In the genomic region with DNA sequence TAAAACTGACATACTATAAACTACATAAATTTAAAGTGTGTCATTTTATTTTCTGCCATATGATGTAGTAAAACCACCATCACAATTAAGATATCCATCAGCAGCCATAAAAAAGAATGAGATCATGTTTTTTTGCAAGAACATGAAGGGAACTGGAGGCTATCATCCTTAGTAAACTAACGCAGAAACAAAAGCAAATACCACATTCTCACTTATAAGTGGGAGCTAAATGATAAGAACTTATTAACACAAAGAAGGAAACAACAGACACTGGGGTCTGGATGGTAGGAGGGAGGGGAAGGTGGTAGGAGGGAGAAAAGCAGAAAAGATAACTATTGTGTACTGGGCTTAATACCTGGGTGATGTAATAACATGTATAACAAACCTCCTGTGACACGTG, we compare ENCODE assay signal across 20 cellular contexts. TPM values are rescaled to one million over a fixed set of nuclear protein-coding genes. Genes with fewer than 3 reads are reported as not detected.
DNase-seq lines count a peak whose midpoint lies in the region; ATAC-seq and TF ChIP-seq lines count a peak whose summit lies in the region.
"Had no signal": no experiment of that assay in that cellular context is flagged by ENCODE, and none has a peak within 500 bp of the region (broad histone marks: within the 10 kb centered on the region; RNA-seq: fewer than 3 reads in every experiment).

No MANE protein-coding gene starts in this region.

- CTCF ChIA-PET in BJ (lab: Yijun Ruan, JAX) = interaction anchor here (1.0 kb wide), 1 partner anchor 11 kb away, joined by 3 read pairs; no protein-coding TSS in a partner anchor
- CTCF ChIA-PET in HEK293T (lab: Yijun Ruan, JAX) = interaction anchor here (0.6 to 0.7 kb wide), 2 partner anchors 345 to 1483 kb away, joined by 3 to 4 read pairs; no protein-coding TSS in a partner anchor

- H3K9me3 Mint-ChIP-seq in activated T-helper 2 cell treated with anti-CD3 and anti-CD28 coated beads, Interferon-gamma antibody, Interleukin-2, Interleukin-4, amounts not matched to agents 10 μg/mL and 5 μg/mL and 100 μg/mL, durations not matched to agents 14 hours and 24 hours and 36 hours = no peaks in the 10 kb centered on the region

- H3K4me1 Mint-ChIP-seq in activated T-helper 2 cell treated with anti-CD3 and anti-CD28 coated beads, Interferon-gamma antibody, Interleukin-2, Interleukin-4, amounts not matched to agents 10 μg/mL and 5 μg/mL and 100 μg/mL, durations not matched to agents 14 hours and 24 hours and 36 hours (ENCODE audit: low read depth) = no peaks in the 10 kb centered on the region

- no peaks in the 10 kb centered on the region for H3K27me3 ChIP-seq in BJ (ENCODE audit: control insufficient read depth, insufficient read depth, low read length)

- H3K9me3 ChIP-seq in mucosa of descending colon = no peaks in the 10 kb centered on the region
- H3K9me3 ChIP-seq: Caco-2 had no signal

- H3K27me3 Mint-ChIP-seq in activated T-helper 2 cell treated with anti-CD3 and anti-CD28 coated beads, Interferon-gamma antibody, Interleukin-2, Interleukin-4, amounts not matched to agents 10 μg/mL and 5 μg/mL and 100 μg/mL, durations not matched to agents 14 hours and 24 hours and 36 hours (ENCODE audit: low read depth) = no peaks in the 10 kb centered on the region

- intact Hi-C loops in activated T-helper 2 cell treated with anti-CD3 and anti-CD28 coated beads, Interferon-gamma antibody, Interleukin-2, Interleukin-4, amounts not matched to agents 10 μg/mL and 5 μg/mL and 100 μg/mL, durations not matched to agents 14 hours and 24 hours and 36 hours (cut with micrococcal nuclease) = no loop called here
- intact Hi-C loops in mucosa of descending colon (cut with DNase I, micrococcal nuclease) = no loop called here

- ATAC-seq in mucosa of descending colon = peak; percentile 45
- no peak for ATAC-seq in GM19395 (IDR thresholded peaks at IDR 0.05; ENCODE audit: unreplicated experiment)

- peaks cover 50% of the 10 kb centered on the region for H3K36me3 Mint-ChIP-seq in activated T-helper 2 cell treated with anti-CD3 and anti-CD28 coated beads, Interferon-gamma antibody, Interleukin-2, Interleukin-4, amounts not matched to agents 10 μg/mL and 5 μg/mL and 100 μg/mL, durations not matched to agents 14 hours and 24 hours and 36 hours (ENCODE audit: low read depth)

- H3K36me3 ChIP-seq in BJ (ENCODE audit: control insufficient read depth, insufficient read depth, low read length) (peaks cover 2% of the 10 kb centered on the region; the same call in 1 of the 2 replicates), mucosa of descending colon (ENCODE audit: low read depth) (no peaks in the 10 kb centered on the region)

- TF ChIP-seq CTCF in BJ (IDR thresholded peaks at IDR 0.05; ENCODE audit: insufficient read depth, low read depth, low read length) (no peak), mucosa of descending colon (IDR thresholded peaks at IDR 0.05) (no peak)

- no peaks in the 10 kb centered on the region for H3K4me1 ChIP-seq in mucosa of descending colon (ENCODE audit: low read depth)
- H3K4me1 ChIP-seq: Caco-2 had no signal

- DNase-seq in BJ (ENCODE audit: low read depth) (peak; percentile 51), HEK293T (ENCODE audit: extremely low spot score) (no peak), mucosa of descending colon (no peak), GOT3 (lab: John Stamatoyannopoulos, UW) (no peak), NCI-H446 treated with DMSO at 0.1 percent for 48 hours (lab: John Stamatoyannopoulos, UW) (no peak), SIG-M5 treated with dmso at 0.1 percent for 504 hours (lab: John Stamatoyannopoulos, UW; ENCODE audit: unreplicated experiment) (no peak)
- DNase-seq in activated T-helper 2 cell treated with anti-CD3 and anti-CD28 coated beads, Interferon-gamma antibody, Interleukin-2, Interleukin-4, amounts not matched to agents 10 μg/mL and 5 μg/mL and 100 μg/mL, durations not matched to agents 14 hours and 24 hours and 36 hours (ENCODE audit: low spot score) = no peak
- DNase-seq: AML-193; Caco-2; DMS53; Kasumi-1; NCI-H1105 treated with DMSO at 0.1 percent for 48 hours; NCI-H2171; NCI-H446; NK-92 treated with Interleukin-12 subunit alpha and Interleukin-12 subunit beta, amount 100 ng/mL, for 24 hours; SHP77 treated with DMSO at 0.1 percent for 48 hours had no signal

- H3K4me3 Mint-ChIP-seq in activated T-helper 2 cell treated with anti-CD3 and anti-CD28 coated beads, Interferon-gamma antibody, Interleukin-2, Interleukin-4, amounts not matched to agents 10 μg/mL and 5 μg/mL and 100 μg/mL, durations not matched to agents 14 hours and 24 hours and 36 hours (ENCODE audit: low read depth) = no peak overlapping the region

- H3K4me3 ChIP-seq in BJ (ENCODE audit: low read depth, low read length) (no peak overlapping the region), mucosa of descending colon (no peak overlapping the region)

- H3K27ac Mint-ChIP-seq in activated T-helper 2 cell treated with anti-CD3 and anti-CD28 coated beads, Interferon-gamma antibody, Interleukin-2, Interleukin-4, amounts not matched to agents 10 μg/mL and 5 μg/mL and 100 μg/mL, durations not matched to agents 14 hours and 24 hours and 36 hours = peak overlapping the region; percentile 6

- POLR2A ChIA-PET in BJ (lab: Charles Lee) = no interaction called here
- POLR2A ChIA-PET in HEK293T (lab: Yijun Ruan, JAX) = interaction anchor here (1.0 kb wide), 1 partner anchor 24 kb away, joined by 6 read pairs; a partner anchor contains a TSS

TF ChIP-seq in HEK293T, 16 proteins besides CTCF, POLR2A, EP300 and RAD21:
- no peak for TF ChIP-seq ELF4 (IDR thresholded peaks at IDR 0.05)
- TF ChIP-seq, protein P1, sequence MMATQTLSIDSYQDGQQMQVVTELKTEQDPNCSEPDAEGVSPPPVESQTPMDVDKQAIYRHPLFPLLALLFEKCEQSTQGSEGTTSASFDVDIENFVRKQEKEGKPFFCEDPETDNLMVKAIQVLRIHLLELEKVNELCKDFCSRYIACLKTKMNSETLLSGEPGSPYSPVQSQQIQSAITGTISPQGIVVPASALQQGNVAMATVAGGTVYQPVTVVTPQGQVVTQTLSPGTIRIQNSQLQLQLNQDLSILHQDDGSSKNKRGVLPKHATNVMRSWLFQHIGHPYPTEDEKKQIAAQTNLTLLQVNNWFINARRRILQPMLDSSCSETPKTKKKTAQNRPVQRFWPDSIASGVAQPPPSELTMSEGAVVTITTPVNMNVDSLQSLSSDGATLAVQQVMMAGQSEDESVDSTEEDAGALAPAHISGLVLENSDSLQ (IDR thresholded peaks at IDR 0.05) = peak; percentile 91
- TF ChIP-seq LEF1 (IDR thresholded peaks at IDR 0.05; ENCODE audit: borderline replicate concordance) = no peak
- TF ChIP-seq ZNF384 (IDR thresholded peaks at IDR 0.05) = peak; percentile 61
- TF ChIP-seq CTBP1 (IDR thresholded peaks at IDR 0.05; ENCODE audit: borderline replicate concordance) = peak; percentile 67; the same call in 1 of the 2 replicates

RNA-seq across cellular contexts. Expression of a gene that starts 24.6 kb away (rescaled TPM):
- polyA plus RNA-seq in BJ (2011; rRNA removed) = 112 and 122 TPM in 2 replicates
- polyA minus RNA-seq in BJ (2011; rRNA and poly(A)+ RNA removed) = 63.2 and 73.7 TPM in 2 replicates
- total RNA-seq in activated T-helper 2 cell treated with anti-CD3 and anti-CD28 coated beads, Interferon-gamma antibody, Interleukin-2, Interleukin-4, amounts not matched to agents 10 μg/mL and 5 μg/mL and 100 μg/mL, durations not matched to agents 14 hours and 24 hours and 36 hours = 48.0 and 51.7 TPM in 2 replicates
- 10 to 100 TPM; 60.5 to 93.8 (median 62.8) TPM for total RNA-seq in mucosa of descending colon

RNA-seq across cellular contexts. Expression of a gene that starts 52.3 kb away (rescaled TPM):
- 407 and 734 TPM in 2 replicates for polyA plus RNA-seq in BJ (2011; rRNA removed)
- 653 and 716 TPM in 2 replicates for polyA minus RNA-seq in BJ (2011; rRNA and poly(A)+ RNA removed)
- 0.16 TPM in 1 of 2 replicates, not detected in the other for total RNA-seq in activated T-helper 2 cell treated with anti-CD3 and anti-CD28 coated beads, Interferon-gamma antibody, Interleukin-2, Interleukin-4, amounts not matched to agents 10 μg/mL and 5 μg/mL and 100 μg/mL, durations not matched to agents 14 hours and 24 hours and 36 hours
- 1,000 to 10,000 TPM in 1 of 3 donors, 100 to 1,000 TPM in 2; 157 to 1,614 (median 175) TPM for total RNA-seq in mucosa of descending colon
- total RNA-seq: OCI-LY7 had no signal

RNA-seq across cellular contexts. Expression of a gene that starts 55.5 kb away (rescaled TPM):
- polyA plus RNA-seq in BJ (2011; rRNA removed) = not detected in 2 replicates
- polyA minus RNA-seq in BJ (2011; rRNA and poly(A)+ RNA removed) = not detected in 2 replicates
- total RNA-seq in activated T-helper 2 cell treated with anti-CD3 and anti-CD28 coated beads, Interferon-gamma antibody, Interleukin-2, Interleukin-4, amounts not matched to agents 10 μg/mL and 5 μg/mL and 100 μg/mL, durations not matched to agents 14 hours and 24 hours and 36 hours = not detected in 2 replicates
- total RNA-seq in mucosa of descending colon = 1 to 10 TPM in 1 of 3 donors, under 1 TPM in 2; 0.41 to 2.0 (median 0.58) TPM
- total RNA-seq: Caco-2, H1, HT-29, OCI-LY7 had no signal

Comparison
In these comparisons a context has a peak if more than half of its experiments do, and no peak if none do; other contexts are left out.
1. RNA of a gene that starts 52.3 kb away (total RNA-seq): 157 to 1,614 TPM in mucosa of descending colon; 0.16 TPM in activated T-helper 2 cell treated with anti-CD3 and anti-CD28 coated beads, Interferon-gamma antibody, Interleukin-2, Interleukin-4, amounts not matched to agents 10 μg/mL and 5 μg/mL and 100 μg/mL, durations not matched to agents 14 hours and 24 hours and 36 hours; every median in the first group is over 100 times any median in the second.